ENCODE assay signal across 9 cellular contexts in the genomic region with DNA sequence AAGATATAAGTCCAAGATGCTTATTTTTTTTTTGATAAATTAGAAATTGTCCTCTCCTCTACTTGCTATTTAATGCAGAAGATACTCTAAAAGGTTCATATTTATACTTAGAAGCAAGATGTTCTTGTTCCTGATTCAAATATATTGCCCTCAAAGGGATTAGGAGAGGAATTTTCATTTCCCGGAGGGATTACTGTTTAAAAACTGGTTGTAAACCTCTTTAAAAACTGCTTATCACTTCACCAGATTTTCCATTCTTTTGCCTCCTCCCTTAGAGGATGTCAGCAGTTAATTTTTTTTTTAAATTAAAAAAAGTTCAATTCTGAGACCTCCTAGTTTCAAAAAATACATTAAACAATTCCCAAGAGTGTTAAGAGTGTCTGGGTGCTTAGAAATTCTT.
DNase-seq lines count a peak whose midpoint lies in the region; ATAC-seq and TF ChIP-seq lines count a peak whose summit lies in the region.
"Had no signal": no experiment of that assay in that cellular context is flagged by ENCODE, and none has a peak within 500 bp of the region (broad histone marks: within the 10 kb centered on the region; RNA-seq: fewer than 3 reads in every experiment).

No MANE protein-coding gene starts in this region.

- in situ Hi-C loops in ACHN (cut with HindIII; ENCODE audit: low pct_ligation_motif_present, low pct_unique_long_range_greater_than_20kb, low sequenced_read_pairs) = no loop called here

- peak overlapping the region in 6 of 10 experiments; percentile 84 to 99 (median 94); a peak in 10 of 20 replicates for H3K4me3 ChIP-seq in BLaER1 treated with 17β-estradiol and CSF1 and Interleukin-3, amounts not matched to agents 10 nM and 100 nM
- H3K4me3 ChIP-seq in KMS-11 (IDR thresholded peaks at IDR 0.05; ENCODE audit: insufficient read depth, low read depth, low read length) (no peak overlapping the region), duodenal mucosa (ENCODE audit: low read depth in 1 of 2, low read length in 2 of 2) (peak overlapping the region; percentile 75 to 92), neuron (ENCODE audit: low read length) (peak overlapping the region; percentile 81)

- no peaks in the 10 kb centered on the region for H3K27me3 ChIP-seq in BLaER1 treated with 17β-estradiol and CSF1 and Interleukin-3, amounts not matched to agents 10 nM and 100 nM
- H3K27me3 ChIP-seq in KMS-11 (ENCODE audit: insufficient read depth, low read depth) (no peaks in the 10 kb centered on the region), duodenal mucosa (ENCODE audit: control insufficient read depth in 1 of 2, insufficient read depth in 2 of 2, low read length in 2 of 2) (no peaks in the 10 kb centered on the region), neuron (ENCODE audit: insufficient read depth, low read length) (no peaks in the 10 kb centered on the region)

- H3K9ac ChIP-seq in BLaER1 treated with 17β-estradiol and CSF1 and Interleukin-3, amounts not matched to agents 10 nM and 100 nM = peak overlapping the region in 1 of 11 experiments; percentile 88; a peak in 3 of 22 replicates
- H3K9ac ChIP-seq in KMS-11 (peak overlapping the region; percentile 68; the same call in 1 of the 2 replicates), duodenal mucosa (ENCODE audit: low read depth in 1 of 2, low read length in 2 of 2) (peak overlapping the region in 1 of 2 donors; percentile 98)

- TF ChIP-seq CTCF in KMS-11 (conservative IDR thresholded peaks at IDR 0.05; ENCODE audit: low read depth, low read length) = no peak

- H4K20me1 ChIP-seq in BLaER1 treated with 17β-estradiol and CSF1 and Interleukin-3, amounts not matched to agents 10 nM and 100 nM = peaks cover 75 to 77% (median 76%) of the 10 kb centered on the region in 11 experiments
- H4K20me1 ChIP-seq in KMS-11 (ENCODE audit: insufficient read depth) = peaks cover 49% of the 10 kb centered on the region

- no peak overlapping the region for H3K27ac ChIP-seq in BLaER1 treated with 17β-estradiol and CSF1 and Interleukin-3, amounts not matched to agents 10 nM and 100 nM
- peak overlapping the region; percentile 47 for H3K27ac ChIP-seq in KMS-11
- no peak overlapping the region for H3K27ac ChIP-seq in duodenal mucosa (ENCODE audit: low read depth, low read length)

- ATAC-seq in GM21717 (IDR thresholded peaks at IDR 0.05; ENCODE audit: unreplicated experiment) (no peak), GM21390 (IDR thresholded peaks at IDR 0.05; ENCODE audit: unreplicated experiment) (no peak)
- ATAC-seq: left cardiac atrium had no signal

- H3K79me2 ChIP-seq in KMS-11 (ENCODE audit: insufficient read depth, low read depth) = peaks cover 72% of the 10 kb centered on the region

- no peaks in the 10 kb centered on the region for H3K9me3 ChIP-seq in BLaER1 treated with 17β-estradiol and CSF1 and Interleukin-3, amounts not matched to agents 10 nM and 100 nM (replicated peaks in 1 of 11)
- H3K9me3 ChIP-seq in duodenal mucosa (ENCODE audit: control insufficient read depth in 1 of 2, low read length in 2 of 2) (no peaks in the 10 kb centered on the region), neuron (ENCODE audit: low read length) (no peaks in the 10 kb centered on the region)

- H2AFZ ChIP-seq in KMS-11 (ENCODE audit: low read depth) (no peak overlapping the region), neuron (ENCODE audit: low read depth, low read length) (no peak overlapping the region)

- peaks cover 30 to 40% (median 35%) of the 10 kb centered on the region in 10 experiments for H3K4me1 ChIP-seq in BLaER1 treated with 17β-estradiol and CSF1 and Interleukin-3, amounts not matched to agents 10 nM and 100 nM
- H3K4me1 ChIP-seq in KMS-11 (ENCODE audit: low read depth, poor library complexity, severe bottlenecking) (peaks cover 57% of the 10 kb centered on the region), duodenal mucosa (ENCODE audit: control insufficient read depth in 1 of 2, insufficient read depth in 2 of 2, low read length in 2 of 2) (peaks cover 21 to 27% of the 10 kb centered on the region in 2 donors), neuron (ENCODE audit: insufficient read depth, low read length) (peaks cover 25% of the 10 kb centered on the region)

- H3K36me3 ChIP-seq in BLaER1 treated with 17β-estradiol and CSF1 and Interleukin-3, amounts not matched to agents 10 nM and 100 nM = peaks cover 9 to 34% (median 19%) of the 10 kb centered on the region in 11 experiments; a peak in 18 of 22 replicates
- H3K36me3 ChIP-seq in KMS-11 (ENCODE audit: insufficient read depth) (no peaks in the 10 kb centered on the region), duodenal mucosa (ENCODE audit: control insufficient read depth in 1 of 2, insufficient read depth in 2 of 2, low read length in 2 of 2) (peaks cover 0 to 9% of the 10 kb centered on the region in 2 donors), neuron (ENCODE audit: insufficient read depth, low read length) (peaks cover 3% of the 10 kb centered on the region)

- H3K4me2 ChIP-seq in BLaER1 treated with 17β-estradiol and CSF1 and Interleukin-3, amounts not matched to agents 10 nM and 100 nM = peak overlapping the region; percentile 98 to 100 (median 100)
- peak overlapping the region; percentile 99 for H3K4me2 ChIP-seq in KMS-11

- DNase-seq in ACHN (no peak), retina (no peak)
- DNase-seq: left cardiac atrium had no signal
